Comparison of ENCODE assay signal across 16 cellular contexts in the genomic region with DNA sequence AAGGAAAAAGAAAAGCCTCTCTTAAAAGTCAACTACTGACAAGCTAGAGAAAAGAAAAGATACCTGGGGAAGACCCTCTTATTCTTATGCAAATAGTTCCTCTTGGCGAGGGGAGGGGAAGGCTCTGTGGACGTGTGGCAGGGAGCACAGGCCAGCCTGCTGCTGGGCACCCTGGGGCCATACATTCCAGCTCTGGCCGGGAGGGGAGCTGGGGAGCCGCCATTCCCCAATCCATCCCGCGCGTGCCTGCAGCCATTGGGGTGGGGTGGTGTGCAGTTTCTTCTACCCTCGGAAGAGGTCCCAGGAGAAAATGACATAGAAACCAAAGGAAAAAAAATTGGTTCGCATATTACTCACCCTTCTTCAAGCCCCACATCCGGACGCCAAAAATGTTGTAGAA.
DNase-seq lines count a peak whose midpoint lies in the region; ATAC-seq and TF ChIP-seq lines count a peak whose summit lies in the region.
"Had no signal": no experiment of that assay in that cellular context is flagged by ENCODE, and none has a peak within 500 bp of the region (broad histone marks: within the 10 kb centered on the region; RNA-seq: fewer than 3 reads in every experiment).

No MANE protein-coding gene starts in this region.

- no peaks in the 10 kb centered on the region for H3F3A ChIP-seq in GM23338 (replicated peaks; ENCODE audit: low read depth)

- no peak overlapping the region for H3K4me3 ChIP-seq in GM23338
- peak overlapping the region; percentile 31; the same call in 1 of the 2 replicates for H3K4me3 ChIP-seq in iPS-20b (ENCODE audit: low read length)
- H3K4me3 ChIP-seq: Peyer's patch had no signal

- H3K36me3 Mint-ChIP-seq in GM23338 (ENCODE audit: low read depth): peaks cover 35% of the 10 kb centered on the region; the same call in 2 of the 3 replicates
- H3K36me3 Mint-ChIP-seq in osteocyte (ENCODE audit: unreplicated experiment): no peaks in the 10 kb centered on the region
- no peaks in the 10 kb centered on the region for H3K36me3 Mint-ChIP-seq in activated naive CD4-positive, alpha-beta T cell treated with anti-CD3 and anti-CD28 coated beads for 36 hours (ENCODE audit: low read depth)

- H3K9me3 ChIP-seq in iPS-20b (ENCODE audit: insufficient read depth, low read depth, low read length): 0 out of 2 replicates have a peak, but pooled peaks cover under 1% of the 10 kb centered on the region
- H3K9me3 ChIP-seq: Peyer's patch had no signal

- H3K4me2 ChIP-seq in GM23338: peak overlapping the region; percentile 34; the same call in 1 of the 2 replicates

- ATAC-seq in GM23338 (peak; percentile 97), GM18861 (IDR thresholded peaks at IDR 0.05; ENCODE audit: unreplicated experiment) (no peak)

- CTCF ChIA-PET in activated naive CD4-positive, alpha-beta T cell treated with anti-CD3 and anti-CD28 coated beads for 36 hours (lab: Charles Lee): no interaction called here

- intact Hi-C loops in activated naive CD4-positive, alpha-beta T cell treated with anti-CD3 and anti-CD28 coated beads for 36 hours (cut with micrococcal nuclease): no loop called here

- no peaks in the 10 kb centered on the region for H3K36me3 ChIP-seq in GM23338 (ENCODE audit: insufficient read depth)
- no peaks in the 10 kb centered on the region for H3K36me3 ChIP-seq in iPS-20b (ENCODE audit: insufficient read depth, low read depth, low read length)
- H3K36me3 ChIP-seq: Peyer's patch had no signal

- DNase-seq in GM23338 (ENCODE audit: low spot score): peak; percentile 66
- DNase-seq in SK-MEL-5 (ENCODE audit: low read depth, low spot score): peak; percentile 11
- DNase-seq in osteocyte (ENCODE audit: extremely low spot score, unreplicated experiment): no peak
- no peak for DNase-seq in DMS153 (lab: John Stamatoyannopoulos, UW)
- DNase-seq in activated naive CD4-positive, alpha-beta T cell treated with anti-CD3 and anti-CD28 coated beads for 36 hours: no peak
- DNase-seq in GOT3 (lab: John Stamatoyannopoulos, UW): no peak
- DNase-seq: EL, KBM-7, NCI-H1092, NCI-H446, NCI-H748 treated with DMSO at 0.1 percent for 48 hours, Peyer's patch, SHP77 had no signal

- H4K20me1 ChIP-seq in GM23338 (replicated peaks; ENCODE audit: insufficient read depth): no peaks in the 10 kb centered on the region

- TF ChIP-seq CTCF in GM23338 (conservative IDR thresholded peaks at IDR 0.05; ENCODE audit: low read depth in 2 of 2) (peak in 1 of 2 experiments; percentile 32; a peak in 2 of 4 replicates), osteocyte (IDR thresholded peaks at IDR 0.05) (no peak)

- no peak overlapping the region for H3K9ac ChIP-seq in iPS-20b (ENCODE audit: low read depth, low read length)

- no peak overlapping the region for H3K4me3 Mint-ChIP-seq in GM23338
- peak overlapping the region; percentile 32 for H3K4me3 Mint-ChIP-seq in osteocyte (ENCODE audit: unreplicated experiment)
- no peak overlapping the region for H3K4me3 Mint-ChIP-seq in activated naive CD4-positive, alpha-beta T cell treated with anti-CD3 and anti-CD28 coated beads for 36 hours

- H3K27ac ChIP-seq in GM23338 (ENCODE audit: low read depth) (0 out of 2 replicates have a peak overlapping the region, but pooled peaks have one; percentile 69), iPS-20b (ENCODE audit: low read length) (no peak overlapping the region)
- H3K27ac ChIP-seq: C4-2B, Peyer's patch had no signal

- no peak overlapping the region for H2AFZ ChIP-seq in GM23338

- H3K27me3 Mint-ChIP-seq in GM23338 (ENCODE audit: insufficient read depth, low read depth, poor library complexity) (no peaks in the 10 kb centered on the region), osteocyte (ENCODE audit: unreplicated experiment) (no peaks in the 10 kb centered on the region)
- no peaks in the 10 kb centered on the region for H3K27me3 Mint-ChIP-seq in activated naive CD4-positive, alpha-beta T cell treated with anti-CD3 and anti-CD28 coated beads for 36 hours (ENCODE audit: low read depth)

- H3K9me3 Mint-ChIP-seq in GM23338 (peaks cover 30% of the 10 kb centered on the region), osteocyte (ENCODE audit: unreplicated experiment) (peaks cover 29% of the 10 kb centered on the region)
- H3K9me3 Mint-ChIP-seq in activated naive CD4-positive, alpha-beta T cell treated with anti-CD3 and anti-CD28 coated beads for 36 hours: peaks cover 3% of the 10 kb centered on the region

- no peaks in the 10 kb centered on the region for H3K27me3 ChIP-seq in GM23338 (ENCODE audit: insufficient read depth)
- H3K27me3 ChIP-seq in iPS-20b (ENCODE audit: insufficient read depth, low read length): no peaks in the 10 kb centered on the region
- H3K27me3 ChIP-seq: Peyer's patch had no signal

- H3K27ac Mint-ChIP-seq in GM23338: no peak overlapping the region
- no peak overlapping the region for H3K27ac Mint-ChIP-seq in osteocyte (ENCODE audit: unreplicated experiment)
- no peak overlapping the region for H3K27ac Mint-ChIP-seq in activated naive CD4-positive, alpha-beta T cell treated with anti-CD3 and anti-CD28 coated beads for 36 hours

- H3K79me2 ChIP-seq in GM23338 (replicated peaks; ENCODE audit: insufficient read depth): no peaks in the 10 kb centered on the region

- no peaks in the 10 kb centered on the region for H3K4me1 Mint-ChIP-seq in GM23338
- no peaks in the 10 kb centered on the region for H3K4me1 Mint-ChIP-seq in osteocyte (ENCODE audit: unreplicated experiment)
- no peaks in the 10 kb centered on the region for H3K4me1 Mint-ChIP-seq in activated naive CD4-positive, alpha-beta T cell treated with anti-CD3 and anti-CD28 coated beads for 36 hours (ENCODE audit: low read depth)

- H3K9me2 ChIP-seq in GM23338 (ENCODE audit: insufficient read depth): no peaks in the 10 kb centered on the region

- H3K4me1 ChIP-seq in GM23338 (ENCODE audit: insufficient read depth) (no peaks in the 10 kb centered on the region), iPS-20b (ENCODE audit: insufficient read depth, low read length) (peaks cover 4% of the 10 kb centered on the region; the same call in 1 of the 2 replicates)
- H3K4me1 ChIP-seq: Peyer's patch had no signal

- in situ Hi-C loops in SK-MEL-5 (cut with HindIII; ENCODE audit: low pct_unique_long_range_greater_than_20kb, low sequenced_read_pairs): no loop called here

TF ChIP-seq in GM23338, 12 proteins besides CTCF, POLR2A, EP300 and RAD21 (continues in another document):
- TF ChIP-seq, protein P1, sequence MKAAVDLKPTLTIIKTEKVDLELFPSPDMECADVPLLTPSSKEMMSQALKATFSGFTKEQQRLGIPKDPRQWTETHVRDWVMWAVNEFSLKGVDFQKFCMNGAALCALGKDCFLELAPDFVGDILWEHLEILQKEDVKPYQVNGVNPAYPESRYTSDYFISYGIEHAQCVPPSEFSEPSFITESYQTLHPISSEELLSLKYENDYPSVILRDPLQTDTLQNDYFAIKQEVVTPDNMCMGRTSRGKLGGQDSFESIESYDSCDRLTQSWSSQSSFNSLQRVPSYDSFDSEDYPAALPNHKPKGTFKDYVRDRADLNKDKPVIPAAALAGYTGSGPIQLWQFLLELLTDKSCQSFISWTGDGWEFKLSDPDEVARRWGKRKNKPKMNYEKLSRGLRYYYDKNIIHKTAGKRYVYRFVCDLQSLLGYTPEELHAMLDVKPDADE (IDR thresholded peaks at IDR 0.05): no peak

Comparison
In these comparisons a context has a peak if more than half of its experiments do, and no peak if none do; other contexts are left out.
1. DNase-seq: peak in GM23338 (single experiment) and SK-MEL-5 (single experiment); none in osteocyte (single experiment), DMS153 (single experiment), activated naive CD4-positive, alpha-beta T cell treated with anti-CD3 and anti-CD28 coated beads for 36 hours (single experiment) and GOT3 (single experiment).